15 cellular contexts compared by ENCODE assay signal in the genomic region with DNA sequence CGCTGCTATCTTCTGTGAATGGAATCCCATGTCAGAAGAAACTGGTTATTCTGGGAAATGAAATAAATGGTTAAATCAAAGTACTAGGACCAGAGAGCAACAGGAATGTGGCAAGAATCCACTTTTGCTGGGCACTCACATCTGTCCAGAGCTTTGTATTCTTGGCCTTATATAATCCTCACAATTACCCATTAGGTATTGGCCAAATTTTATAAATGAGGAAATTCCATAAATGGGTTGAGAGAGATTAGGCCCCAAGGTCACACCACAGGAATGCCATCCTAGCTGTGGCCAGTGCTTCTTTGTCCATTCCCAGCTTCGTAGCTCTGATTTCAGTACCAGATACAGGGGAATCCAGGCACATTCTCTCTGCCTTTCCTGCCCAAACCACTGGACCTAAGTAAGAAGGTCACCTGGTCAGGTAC.
DNase-seq lines count a peak whose midpoint lies in the region; ATAC-seq and TF ChIP-seq lines count a peak whose summit lies in the region.
"Had no signal": no experiment of that assay in that cellular context is flagged by ENCODE, and none has a peak within 500 bp of the region (broad histone marks: within the 10 kb centered on the region; RNA-seq: fewer than 3 reads in every experiment).

No MANE protein-coding gene starts in this region.

- H3K56ac ChIP-seq in IMR-90 (ENCODE audit: extremely low read depth, insufficient read depth, low read length): 0 out of 2 replicates have a peak overlapping the region, but pooled peaks have one; percentile 50

- POLR2A ChIA-PET in IMR-90 (lab: Charles Lee; ENCODE audit: unreplicated experiment): interaction anchor here (0.7 to 1.1 kb wide), 3 partner anchors 8 to 955 kb away, joined by 3 to 4 read pairs (median 4); partner anchors contain the start of gene JUN
- POLR2A ChIA-PET in activated CD4-positive, alpha-beta memory T cell treated with anti-CD3 and anti-CD28 coated beads for 36 hours (lab: Charles Lee): no interaction called here

- peak overlapping the region; percentile 41; the same call in 1 of the 2 replicates for H3K9ac ChIP-seq in IMR-90 (ENCODE audit: low read depth, low read length)

- H3K23ac ChIP-seq in IMR-90 (ENCODE audit: low read depth, low read length): peak overlapping the region; percentile 93

- H3K9me3 Mint-ChIP-seq in mesothelial cell of epicardium: peaks cover 12% of the 10 kb centered on the region
- H3K9me3 Mint-ChIP-seq in activated CD4-positive, alpha-beta memory T cell treated with anti-CD3 and anti-CD28 coated beads for 36 hours: peaks cover 8% of the 10 kb centered on the region
- H3K9me3 Mint-ChIP-seq in effector memory CD8-positive, alpha-beta T cell: no peaks in the 10 kb centered on the region

- H3K14ac ChIP-seq in IMR-90 (replicated peaks; ENCODE audit: low read depth, low read length): peak overlapping the region; percentile 89

- dilution Hi-C loops in IMR-90 (cut with HindIII; ENCODE audit: low sequenced_read_pairs, unreplicated experiment): no loop called here

- peaks cover 26% of the 10 kb centered on the region for H3K36me3 Mint-ChIP-seq in mesothelial cell of epicardium
- H3K36me3 Mint-ChIP-seq in activated CD4-positive, alpha-beta memory T cell treated with anti-CD3 and anti-CD28 coated beads for 36 hours: peaks cover 16% of the 10 kb centered on the region
- H3K36me3 Mint-ChIP-seq in effector memory CD8-positive, alpha-beta T cell (ENCODE audit: insufficient read depth): no peaks in the 10 kb centered on the region

- H4K5ac ChIP-seq in IMR-90 (ENCODE audit: low read depth, low read length): peak overlapping the region; percentile 100

- peaks cover 21% of the 10 kb centered on the region for H3K4me1 ChIP-seq in IMR-90 (ENCODE audit: control insufficient read depth, insufficient read depth, low read length)

- H3K27ac Mint-ChIP-seq in mesothelial cell of epicardium: peak overlapping the region; percentile 11
- no peak overlapping the region for H3K27ac Mint-ChIP-seq in activated CD4-positive, alpha-beta memory T cell treated with anti-CD3 and anti-CD28 coated beads for 36 hours
- no peak overlapping the region for H3K27ac Mint-ChIP-seq in effector memory CD8-positive, alpha-beta T cell
- H3K27ac Mint-ChIP-seq: activated naive CD8-positive, alpha-beta T cell treated with anti-CD3 and anti-CD28 coated beads for 36 hours; B cell had no signal

- H3K9me1 ChIP-seq in IMR-90 (ENCODE audit: insufficient read depth, low read length): peaks cover 3% of the 10 kb centered on the region; the same call in 1 of the 2 replicates

- H3K79me1 ChIP-seq in IMR-90 (ENCODE audit: low read depth in 1 of 2, low read length in 2 of 2): no peaks in the 10 kb centered on the region

- TF ChIP-seq POLR2A in IMR-90 (IDR thresholded peaks at IDR 0.05; ENCODE audit: low read depth, low read length): no peak

- H3K4me3 ChIP-seq in IMR-90 (ENCODE audit: insufficient read depth, low read depth, low read length) (no peak overlapping the region), cardiac fibroblast (replicated peaks in 1 of 2; ENCODE audit: low read depth in 2 of 2, low read length in 2 of 2) (no peak overlapping the region)
- H3K4me3 ChIP-seq: tibial artery had no signal

- peak overlapping the region; percentile 96 for H2BK15ac ChIP-seq in IMR-90 (ENCODE audit: low read depth, low read length)

- in situ Hi-C loops in IMR-90 (cut with MboI; ENCODE audit: low sequenced_read_pairs): no loop called here

- peak overlapping the region; percentile 48 for H2AK9ac ChIP-seq in IMR-90 (replicated peaks; ENCODE audit: low read depth, low read length, poor library complexity)

- peak overlapping the region; percentile 97 for H2BK120ac ChIP-seq in IMR-90 (ENCODE audit: low read depth, low read length)

- CTCF ChIA-PET in IMR-90 (lab: Yijun Ruan, JAX): interaction anchor here (1.7 to 3.6 kb wide), 2 partner anchors 22 to 34 kb away, joined by 5 to 16 read pairs; no protein-coding TSS in a partner anchor
- CTCF ChIA-PET in activated CD4-positive, alpha-beta memory T cell treated with anti-CD3 and anti-CD28 coated beads for 36 hours (lab: Charles Lee): no interaction called here

- peak overlapping the region; percentile 98 for H2AK5ac ChIP-seq in IMR-90 (ENCODE audit: low read depth, low read length)

- TF ChIP-seq CTCF in IMR-90 (conservative IDR thresholded peaks at IDR 0.05; ENCODE audit: low read depth, low read length) (no peak), cardiac fibroblast (IDR thresholded peaks at IDR 0.05; ENCODE audit: low read depth, low read length) (no peak), mesothelial cell of epicardium (IDR thresholded peaks at IDR 0.05; ENCODE audit: unreplicated experiment) (no peak)

- peak overlapping the region; percentile 98 for H2BK20ac ChIP-seq in IMR-90 (ENCODE audit: low read depth, low read length)

- H3K18ac ChIP-seq in IMR-90 (ENCODE audit: low read depth, low read length): peak overlapping the region; percentile 98

- no peaks in the 10 kb centered on the region for H3K27me3 ChIP-seq in IMR-90 (ENCODE audit: control insufficient read depth, insufficient read depth, low read length)
- H3K27me3 ChIP-seq: tibial artery had no signal

- no TSS peak for BruUV-seq in IMR-90 (replicated peaks; lab: Mats Ljungman, UMichigan)

- peak; percentile 81 for ATAC-seq in IMR-90 (ENCODE audit: low read depth)
- ATAC-seq in stimulated activated naive CD8-positive, alpha-beta T cell treated with anti-CD3 and anti-CD28 coated beads, Interleukin-15, Interleukin-2, amounts not matched to agents 100 U/mL and 50 U/mL, for 24 hours: no peak
- ATAC-seq in effector memory CD8-positive, alpha-beta T cell (replicated peaks): no peak
- ATAC-seq: activated CD4-positive, CD25-positive, alpha-beta regulatory T cell treated with anti-CD3 and anti-CD28 coated beads, Interleukin-2, amount 50 U/mL, for 24 hours had no signal

- H3K4me2 ChIP-seq in IMR-90 (ENCODE audit: low read depth, low read length): peak overlapping the region; percentile 68

- H4K20me1 ChIP-seq in IMR-90 (ENCODE audit: insufficient read depth, low read length): no peaks in the 10 kb centered on the region

- H4K91ac ChIP-seq in IMR-90 (ENCODE audit: insufficient read depth, low read depth, low read length): peak overlapping the region; percentile 94

- peaks cover 6% of the 10 kb centered on the region; the same call in 1 of the 2 replicates for H3K9me3 ChIP-seq in IMR-90 (ENCODE audit: control insufficient read depth, insufficient read depth, low read length)
- H3K9me3 ChIP-seq: tibial artery had no signal

- H2BK5ac ChIP-seq in IMR-90 (ENCODE audit: low read depth, low read length, poor library complexity, severe bottlenecking): peak overlapping the region; percentile 82

- TF ChIP-seq RAD21 in IMR-90 (IDR thresholded peaks at IDR 0.05; ENCODE audit: low read length): no peak

- peak; percentile 62 for DNase-seq in AG08396 (ENCODE audit: low spot score)
- peak; percentile 75 for DNase-seq in IMR-90
- DNase-seq in cardiac fibroblast (ENCODE audit: low read depth in 2 of 2): peak; percentile 62 to 89
- DNase-seq in mesothelial cell of epicardium (ENCODE audit: low spot score in 2 of 2, unreplicated experiment in 2 of 2): no peak
- no peak for DNase-seq in posterior cingulate gyrus
- no peak for DNase-seq in activated CD4-positive, alpha-beta memory T cell treated with anti-CD3 and anti-CD28 coated beads for 36 hours
- no peak for DNase-seq in stimulated activated naive CD8-positive, alpha-beta T cell treated with anti-CD3 and anti-CD28 coated beads, Interleukin-15, Interleukin-2, amounts not matched to agents 100 U/mL and 50 U/mL, for 24 hours
- DNase-seq in effector memory CD8-positive, alpha-beta T cell: no peak
- DNase-seq: activated naive CD8-positive, alpha-beta T cell treated with anti-CD3 and anti-CD28 coated beads for 36 hours; cortex of kidney; DMS79 treated with DMSO at 0.1 percent for 48 hours; stimulated activated CD8-positive, alpha-beta memory T cell treated with anti-CD3 and anti-CD28 coated beads, Interleukin-4, amount 100 ng/mL, for 48 hours; tibial artery had no signal

- no peaks in the 10 kb centered on the region for H3K27me3 Mint-ChIP-seq in mesothelial cell of epicardium (ENCODE audit: low read depth)
- no peaks in the 10 kb centered on the region for H3K27me3 Mint-ChIP-seq in activated CD4-positive, alpha-beta memory T cell treated with anti-CD3 and anti-CD28 coated beads for 36 hours
- H3K27me3 Mint-ChIP-seq in effector memory CD8-positive, alpha-beta T cell: no peaks in the 10 kb centered on the region
- H3K27me3 Mint-ChIP-seq: activated naive CD8-positive, alpha-beta T cell treated with anti-CD3 and anti-CD28 coated beads for 36 hours; B cell had no signal

- no CpG with 5 or more reads among the region's 2 CpGs for WGBS in IMR-90 (ENCODE audit: extremely low coverage in 2 of 2, insufficient read length in 1 of 2), 2 experiments

- peak overlapping the region; percentile 69 to 84 for H4K8ac ChIP-seq in IMR-90 (ENCODE audit: low read depth in 2 of 2, low read length in 2 of 2)

- peak overlapping the region; percentile 97 for H3K4ac ChIP-seq in IMR-90 (ENCODE audit: low read depth, low read length)

- intact Hi-C loops in IMR-90 (cut with micrococcal nuclease) (loop anchor here (2.0 kb wide), 1 partner anchor 32 kb away; no protein-coding TSS in a partner anchor), posterior cingulate gyrus (cut with DNase I) (loop anchor here (10.0 kb wide), 1 partner anchor 74 kb away; no protein-coding TSS in a partner anchor)
- intact Hi-C loops in activated CD4-positive, alpha-beta memory T cell treated with anti-CD3 and anti-CD28 coated beads for 36 hours (cut with micrococcal nuclease): no loop called here

- no peaks in the 10 kb centered on the region for H3K36me3 ChIP-seq in IMR-90 (ENCODE audit: control insufficient read depth, insufficient read depth, low read length)
- H3K36me3 ChIP-seq: tibial artery had no signal

- H3K27ac ChIP-seq in IMR-90 (ENCODE audit: insufficient read depth, low read length): peak overlapping the region; percentile 93
- H3K27ac ChIP-seq: tibial artery had no signal

- H3K4me1 Mint-ChIP-seq in mesothelial cell of epicardium: peaks cover 25% of the 10 kb centered on the region
- H3K4me1 Mint-ChIP-seq in activated CD4-positive, alpha-beta memory T cell treated with anti-CD3 and anti-CD28 coated beads for 36 hours (ENCODE audit: low read depth): no peaks in the 10 kb centered on the region
- H3K4me1 Mint-ChIP-seq in effector memory CD8-positive, alpha-beta T cell (ENCODE audit: low read depth in 2 of 2): no peaks in the 10 kb centered on the region
- H3K4me1 Mint-ChIP-seq: activated naive CD8-positive, alpha-beta T cell treated with anti-CD3 and anti-CD28 coated beads for 36 hours; B cell had no signal

- H3K4me3 Mint-ChIP-seq in mesothelial cell of epicardium: no peak overlapping the region
- H3K4me3 Mint-ChIP-seq in activated CD4-positive, alpha-beta memory T cell treated with anti-CD3 and anti-CD28 coated beads for 36 hours: no peak overlapping the region
- H3K4me3 Mint-ChIP-seq in effector memory CD8-positive, alpha-beta T cell: no peak overlapping the region
- H3K4me3 Mint-ChIP-seq: activated naive CD8-positive, alpha-beta T cell treated with anti-CD3 and anti-CD28 coated beads for 36 hours; B cell had no signal

- H2AFZ ChIP-seq in IMR-90 (replicated peaks; ENCODE audit: low read length, poor library complexity): peak overlapping the region; percentile 41

Comparison
In these comparisons a context has a peak if more than half of its experiments do, and no peak if none do; other contexts are left out.
1. DNase-seq: peak in AG08396 (single experiment), IMR-90 (single experiment) and cardiac fibroblast (2 of 2); none in mesothelial cell of epicardium (0 of 2), posterior cingulate gyrus (0 of 10), activated CD4-positive, alpha-beta memory T cell treated with anti-CD3 and anti-CD28 coated beads for 36 hours (single experiment), stimulated activated naive CD8-positive, alpha-beta T cell treated with anti-CD3 and anti-CD28 coated beads, Interleukin-15, Interleukin-2, amounts not matched to agents 100 U/mL and 50 U/mL, for 24 hours (single experiment) and effector memory CD8-positive, alpha-beta T cell (0 of 3).